In genomic region chr3:107413264-107413663, GRCh38 we compare ENCODE assay signal across 1 cellular context.
TF ChIP-seq lines count a peak whose summit lies in the region.

No MANE protein-coding gene starts in this region.

TF ChIP-seq in H1, 55 proteins besides CTCF, POLR2A, EP300 and RAD21:
- TF ChIP-seq KDM5A (IDR thresholded peaks at IDR 0.05; ENCODE audit: low read length): no peak
